ENCODE assay signal across 1 cellular context in genomic region chr1:39538531-39539251, GRCh38.
TF ChIP-seq lines count a peak whose summit lies in the region.

No MANE protein-coding gene starts in this region.

TF ChIP-seq in IMR-90, 13 proteins besides CTCF, POLR2A, EP300 and RAD21:
- TF ChIP-seq ELK1 (IDR thresholded peaks at IDR 0.05; ENCODE audit: borderline replicate concordance, low read depth, low read length) (no peak), RFX5 (IDR thresholded peaks at IDR 0.05; ENCODE audit: low read depth, low read length) (no peak), NFE2L2 (IDR thresholded peaks at IDR 0.05; ENCODE audit: low read depth, low read length) (no peak), RCOR1 (IDR thresholded peaks at IDR 0.05; ENCODE audit: insufficient replicate concordance, low read length) (no peak), FOS (IDR thresholded peaks at IDR 0.05; ENCODE audit: low read depth, low read length) (no peak), BHLHE40 (IDR thresholded peaks at IDR 0.05; ENCODE audit: low read depth, low read length) (no peak), CHD1 (IDR thresholded peaks at IDR 0.05; ENCODE audit: low read depth, low read length) (no peak)
